Comparison of ENCODE assay signal across 9 cellular contexts in genomic region chr6:15879372-15880261, GRCh38.
A peak's percentile ranks its signal among the peaks of the same experiment; 100 is the strongest.
DNase-seq lines count a peak whose midpoint lies in the region; ATAC-seq, FAIRE-seq and TF ChIP-seq lines count a peak whose summit lies in the region.
"Had no signal": no experiment of that assay in that cellular context is flagged by ENCODE, and none has a peak within 500 bp of the region (broad histone marks: within the 10 kb centered on the region; RNA-seq: fewer than 3 reads in every experiment).

No MANE protein-coding gene starts in this region.

- intact Hi-C loops in OCI-LY7 (cut with micrococcal nuclease; ENCODE audit: unreplicated experiment) = loop anchor here (10.0 kb wide), 1 partner anchor 185 kb away; no protein-coding TSS in a partner anchor

- no peaks in the 10 kb centered on the region for H3K9me3 ChIP-seq in OCI-LY7 (ENCODE audit: low read length)

- H3K27ac Mint-ChIP-seq in stimulated activated memory B cell treated with anti-CD40 and anti-IgM and Interleukin-4, amounts not matched to agents 10 μg/mL and 1 μg/mL and 100 μg/mL, for 72 hours = peak overlapping the region; percentile 76

- peak; percentile 53 for ATAC-seq in HG03139 (IDR thresholded peaks at IDR 0.05; ENCODE audit: unreplicated experiment)
- ATAC-seq in stimulated activated memory B cell treated with anti-CD40 and anti-IgM and Interleukin-4, amounts not matched to agents 10 μg/mL and 1 μg/mL and 100 μg/mL, for 72 hours = peak; percentile 86

- peaks cover 49% of the 10 kb centered on the region for H3K4me1 Mint-ChIP-seq in stimulated activated memory B cell treated with anti-CD40 and anti-IgM and Interleukin-4, amounts not matched to agents 10 μg/mL and 1 μg/mL and 100 μg/mL, for 72 hours

- peak; percentile 31 for DNase-seq in NCI-H345 (lab: John Stamatoyannopoulos, UW)
- no peak for DNase-seq in NCI-H345 treated with DMSO at 0.1 percent for 48 hours (lab: John Stamatoyannopoulos, UW; ENCODE audit: unreplicated experiment)
- DNase-seq in OCI-LY7 (ENCODE audit: low spot score) = peak; percentile 31
- peak; percentile 20 for DNase-seq in activated gamma-delta T cell treated with anti-CD3 and anti-CD28 coated beads, Interleukin-2, amount 50 U/mL, for 16 hours (ENCODE audit: low read depth)
- DNase-seq in 8988T = no peak

- BruUV-seq in OCI-LY7 (replicated peaks; lab: Mats Ljungman, UMichigan) = no TSS peak

- POLR2A ChIA-PET in OCI-LY7 (lab: Charles Lee) = interaction anchor here (0.6 to 2.4 kb wide), 9 partner anchors 9 to 1940 kb away, joined by 3 to 15 read pairs (median 3); partner anchors contain the start of gene MYLIP

- no peaks in the 10 kb centered on the region for H3K36me3 Mint-ChIP-seq in stimulated activated memory B cell treated with anti-CD40 and anti-IgM and Interleukin-4, amounts not matched to agents 10 μg/mL and 1 μg/mL and 100 μg/mL, for 72 hours

- H4K20me1 ChIP-seq in OCI-LY7 (ENCODE audit: insufficient read depth, low read length) = no peaks in the 10 kb centered on the region

- H3K27me3 Mint-ChIP-seq in stimulated activated memory B cell treated with anti-CD40 and anti-IgM and Interleukin-4, amounts not matched to agents 10 μg/mL and 1 μg/mL and 100 μg/mL, for 72 hours = no peaks in the 10 kb centered on the region

- no peaks in the 10 kb centered on the region for H3K9me3 Mint-ChIP-seq in stimulated activated memory B cell treated with anti-CD40 and anti-IgM and Interleukin-4, amounts not matched to agents 10 μg/mL and 1 μg/mL and 100 μg/mL, for 72 hours

- H3K4me2 ChIP-seq in OCI-LY7 (ENCODE audit: low read length) = no peak overlapping the region

- CTCF ChIA-PET in OCI-LY7 (lab: Charles Lee; ENCODE audit: unreplicated experiment) = interaction anchor here (0.5 to 0.6 kb wide), 3 partner anchors 22 to 450 kb away, joined by 3 to 8 read pairs (median 3); no protein-coding TSS in a partner anchor

- H3K36me3 ChIP-seq in OCI-LY7 (ENCODE audit: insufficient read depth, low read length) = no peaks in the 10 kb centered on the region

- no peaks in the 10 kb centered on the region for H3K79me2 ChIP-seq in OCI-LY7 (ENCODE audit: insufficient read depth, low read depth, low read length)

- H2AFZ ChIP-seq in OCI-LY7 (ENCODE audit: low read length) = peak overlapping the region; percentile 4; the same call in 1 of the 2 replicates

- H3K27ac ChIP-seq in OCI-LY7 (ENCODE audit: low read depth, low read length, poor library complexity, severe bottlenecking) = no peak overlapping the region

- H3K4me1 ChIP-seq in OCI-LY7 (ENCODE audit: insufficient read depth, low read length, poor library complexity, severe bottlenecking) = peaks cover 8% of the 10 kb centered on the region

- no peaks in the 10 kb centered on the region for H3K9me2 ChIP-seq in OCI-LY7 (ENCODE audit: insufficient read depth, low read length)

- peak overlapping the region; percentile 27 for H3K4me3 Mint-ChIP-seq in stimulated activated memory B cell treated with anti-CD40 and anti-IgM and Interleukin-4, amounts not matched to agents 10 μg/mL and 1 μg/mL and 100 μg/mL, for 72 hours

- TF ChIP-seq CTCF in OCI-LY7 (conservative IDR thresholded peaks at IDR 0.05; ENCODE audit: low read length) = no peak

- H3K4me3 ChIP-seq in OCI-LY7 (ENCODE audit: low read depth, low read length, poor library complexity, severe bottlenecking) = no peak overlapping the region

- FAIRE-seq in islet of Langerhans (lab: Jason Lieb, UNC) = peak; percentile 47
- FAIRE-seq: colon had no signal

Comparison
In these comparisons a context has a peak if more than half of its experiments do, and no peak if none do; other contexts are left out.
1. DNase-seq: peak in NCI-H345 (single experiment), OCI-LY7 (single experiment) and activated gamma-delta T cell treated with anti-CD3 and anti-CD28 coated beads, Interleukin-2, amount 50 U/mL, for 16 hours (single experiment); none in NCI-H345 treated with DMSO at 0.1 percent for 48 hours (single experiment) and 8988T (single experiment).